13 cellular contexts compared by ENCODE assay signal in genomic region chr1:198449727-198450433, GRCh38.
DNase-seq lines count a peak whose midpoint lies in the region; ATAC-seq, FAIRE-seq and TF ChIP-seq lines count a peak whose summit lies in the region.
"Had no signal": no experiment of that assay in that cellular context is flagged by ENCODE, and none has a peak within 500 bp of the region (broad histone marks: within the 10 kb centered on the region; RNA-seq: fewer than 3 reads in every experiment).

No MANE protein-coding gene starts in this region.

- TF ChIP-seq POLR2A in H54 (IDR thresholded peaks at IDR 0.05; ENCODE audit: low read depth, low read length): no peak

- peak; percentile 45 for FAIRE-seq in H54 (lab: Jason Lieb, UNC)
- FAIRE-seq: GM12878 had no signal

- H3K4me3 Mint-ChIP-seq in progenitor cell of endocrine pancreas (ENCODE audit: low read depth): no peak overlapping the region

- ATAC-seq in omental fat pad (ENCODE audit: low FRiP score) (peak; percentile 41), HG02973 (IDR thresholded peaks at IDR 0.05; ENCODE audit: unreplicated experiment) (no peak), HG02759 (IDR thresholded peaks at IDR 0.05; ENCODE audit: unreplicated experiment) (no peak)
- ATAC-seq: body of pancreas, GM12878, left cardiac atrium had no signal

- no peaks in the 10 kb centered on the region for H3K27me3 Mint-ChIP-seq in progenitor cell of endocrine pancreas

- H3K4me1 Mint-ChIP-seq in progenitor cell of endocrine pancreas (ENCODE audit: low read depth): peaks cover 4% of the 10 kb centered on the region

- no peaks in the 10 kb centered on the region for H3K9me3 Mint-ChIP-seq in progenitor cell of endocrine pancreas (ENCODE audit: low read depth)

- TF ChIP-seq CTCF in omental fat pad (IDR thresholded peaks at IDR 0.05) (no peak), progenitor cell of endocrine pancreas (IDR thresholded peaks at IDR 0.05; ENCODE audit: unreplicated experiment) (no peak)

- H3K27ac Mint-ChIP-seq in progenitor cell of endocrine pancreas: no peak overlapping the region

- DNase-seq in H54 (ENCODE audit: insufficient read length, low spot score): no peak
- peak; percentile 38 for DNase-seq in RPMI7951 (ENCODE audit: low read depth)
- peak; percentile 20 for DNase-seq in fibroblast of gingiva (ENCODE audit: low read depth)
- no peak for DNase-seq in omental fat pad (ENCODE audit: low spot score)
- no peak for DNase-seq in progenitor cell of endocrine pancreas (ENCODE audit: low spot score, unreplicated experiment)
- DNase-seq in NCI-H510A (lab: John Stamatoyannopoulos, UW): no peak
- DNase-seq: body of pancreas, head of caudate nucleus, left cardiac atrium, SJCRH30 had no signal

- no peaks in the 10 kb centered on the region for H3K36me3 Mint-ChIP-seq in progenitor cell of endocrine pancreas (ENCODE audit: insufficient read depth)

Comparison
In these comparisons a context has a peak if more than half of its experiments do, and no peak if none do; other contexts are left out.
1. DNase-seq: peak in RPMI7951 (single experiment) and fibroblast of gingiva (single experiment); none in H54 (single experiment), omental fat pad (single experiment), progenitor cell of endocrine pancreas (single experiment) and NCI-H510A (single experiment).